In the genomic region with DNA sequence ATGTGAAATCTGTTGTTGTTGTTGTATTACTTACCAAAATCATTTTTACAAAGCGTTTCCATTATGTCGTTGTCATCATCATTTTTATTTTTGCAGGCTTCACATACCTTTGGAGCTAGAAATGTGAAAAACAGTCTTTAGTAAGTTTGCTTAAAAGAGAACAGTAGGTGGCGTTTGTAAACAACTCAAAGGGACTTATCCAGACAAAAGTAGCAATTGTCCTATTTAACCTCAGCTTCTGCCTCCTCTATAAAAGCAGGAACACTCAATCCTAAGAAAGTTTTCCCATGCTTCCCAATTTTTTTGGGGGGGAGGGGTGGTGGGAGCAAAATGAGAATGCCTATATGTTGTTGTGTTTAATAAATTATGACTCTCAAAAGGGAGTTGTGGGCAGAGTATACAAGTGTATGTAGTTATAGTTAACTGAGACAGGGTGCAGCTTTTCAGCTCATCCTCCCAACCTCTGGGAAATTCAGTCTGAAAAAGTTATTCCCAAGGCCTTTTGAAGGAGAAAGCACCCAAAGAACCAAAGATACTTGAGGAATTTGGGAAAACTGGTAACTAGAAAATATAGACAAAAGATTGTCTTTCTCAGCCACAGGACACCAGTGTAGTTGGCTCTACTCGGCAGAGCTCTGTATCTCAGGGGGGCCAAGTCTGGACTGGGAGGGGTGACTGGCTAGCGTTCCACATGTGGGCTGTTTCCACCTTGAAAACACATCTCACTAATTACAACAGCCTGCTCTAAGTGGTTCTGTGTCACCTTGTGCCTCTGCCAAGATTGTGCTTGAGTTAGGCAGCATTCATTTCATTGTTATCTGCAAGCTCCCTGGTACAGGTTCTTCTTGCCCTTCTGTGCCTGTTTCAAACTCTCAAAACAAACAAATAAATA, we compare ENCODE assay signal across 8 cellular contexts. TPM values are rescaled to one million over a fixed set of nuclear protein-coding genes. Genes with fewer than 3 reads are reported as not detected.
DNase-seq lines count a peak whose midpoint lies in the region; ATAC-seq and TF ChIP-seq lines count a peak whose summit lies in the region.

No MANE protein-coding gene starts in this region.

- no peak overlapping the region for H3K27ac Mint-ChIP-seq in progenitor cell of endocrine pancreas

- ATAC-seq in GM18909 (IDR thresholded peaks at IDR 0.05; ENCODE audit: poor library complexity, unreplicated experiment) (no peak), GM18873 (IDR thresholded peaks at IDR 0.05; ENCODE audit: low FRiP score, unreplicated experiment) (no peak)

- no peak overlapping the region for H3K27ac ChIP-seq in dorsolateral prefrontal cortex

- H3K36me3 Mint-ChIP-seq in progenitor cell of endocrine pancreas (ENCODE audit: insufficient read depth): no peaks in the 10 kb centered on the region

- H3K4me3 Mint-ChIP-seq in progenitor cell of endocrine pancreas (ENCODE audit: low read depth): no peak overlapping the region

- H3K9me3 Mint-ChIP-seq in progenitor cell of endocrine pancreas (ENCODE audit: low read depth): no peaks in the 10 kb centered on the region

- H3K27me3 Mint-ChIP-seq in progenitor cell of endocrine pancreas: peaks cover 61% of the 10 kb centered on the region

- peak overlapping the region in 1 of 59 donors; percentile 5 for H3K4me3 ChIP-seq in dorsolateral prefrontal cortex

- DNase-seq in DMS 273 (lab: John Stamatoyannopoulos, UW; ENCODE audit: unreplicated experiment) (peak; percentile 10), DMS 273 treated with DMSO at 0.1 percent for 48 hours (lab: John Stamatoyannopoulos, UW) (no peak), NCI-H460 (ENCODE audit: extremely low read depth, low read depth) (peak; percentile 12), dorsolateral prefrontal cortex (no peak), progenitor cell of endocrine pancreas (ENCODE audit: low spot score, unreplicated experiment) (no peak), SHP77 treated with DMSO at 0.1 percent for 48 hours (lab: John Stamatoyannopoulos, UW) (no peak)

- intact Hi-C loops in dorsolateral prefrontal cortex (cut with DNase I): no loop called here

- peaks cover 15% of the 10 kb centered on the region for H3K4me1 Mint-ChIP-seq in progenitor cell of endocrine pancreas (ENCODE audit: low read depth)

- TF ChIP-seq CTCF in dorsolateral prefrontal cortex (IDR thresholded peaks at IDR 0.05 in 54 of 56, conservative IDR thresholded peaks at IDR 0.05 in 2 of 56; ENCODE audit: low read depth in 1 of 56, partially characterized antibody in 56 of 56) (peak in 49 of 56 donors; percentile 14 to 65 (median 41)), progenitor cell of endocrine pancreas (IDR thresholded peaks at IDR 0.05; ENCODE audit: unreplicated experiment) (peak; percentile 38)

- H3K27me3 ChIP-seq in dorsolateral prefrontal cortex: peaks cover 0 to 49% (median 34%) of the 10 kb centered on the region in 45 donors

RNA-seq across cellular contexts. Expression of a gene that starts 2.8 kb away (rescaled TPM):
- total RNA-seq in NCI-H460 (2014; rRNA removed; shearing (Covaris generic)): not detected in 2 replicates
- polyA plus RNA-seq in NCI-H460 (2014; cell fraction: nucleus; rRNA removed): not detected in 2 replicates
- 10 to 100 TPM in 51 of 120 experiments, 1 to 10 TPM in 69; 1.9 to 28.8 (median 9.3) TPM for total RNA-seq in dorsolateral prefrontal cortex
- total RNA-seq in progenitor cell of endocrine pancreas: 1.3 and 3.2 TPM in 2 replicates

RNA-seq across cellular contexts. Expression of a gene that starts 26.3 kb away (rescaled TPM):
- not detected in 2 replicates for total RNA-seq in NCI-H460 (2014; rRNA removed; shearing (Covaris generic))
- polyA plus RNA-seq in NCI-H460 (2014; cell fraction: nucleus; rRNA removed): not detected in 2 replicates
- total RNA-seq in dorsolateral prefrontal cortex (10 to 100 TPM in 119 of 120 experiments, 1 to 10 TPM in 1; 8.7 to 46.5 (median 29.8) TPM), progenitor cell of endocrine pancreas (1.7 and 1.9 TPM in 2 replicates)

Comparison
In these comparisons a context has a peak if more than half of its experiments do, and no peak if none do; other contexts are left out.
1. DNase-seq: peak in DMS 273 (single experiment) and NCI-H460 (single experiment); none in DMS 273 treated with DMSO at 0.1 percent for 48 hours (single experiment), dorsolateral prefrontal cortex (0 of 10), progenitor cell of endocrine pancreas (single experiment) and SHP77 treated with DMSO at 0.1 percent for 48 hours (single experiment).